ENCODE assay signal across 1 cellular context in genomic region chr2:240250985-240251847, GRCh38.
TF ChIP-seq lines count a peak whose summit lies in the region.

No MANE protein-coding gene starts in this region.

TF ChIP-seq in GM23338, 12 proteins besides CTCF, POLR2A, EP300 and RAD21 (continued from another document):
- TF ChIP-seq REST (IDR thresholded peaks at IDR 0.05; ENCODE audit: unreplicated experiment) (no peak), JUNB (IDR thresholded peaks at IDR 0.05; ENCODE audit: unreplicated experiment) (no peak), EZH2phosphoT487 (IDR thresholded peaks at IDR 0.05; ENCODE audit: unreplicated experiment) (no peak), ZNF114 (CRISPR knock-in tag; IDR thresholded peaks at IDR 0.05) (no peak), ZNF331 (CRISPR knock-in tag; IDR thresholded peaks at IDR 0.05; ENCODE audit: low read depth) (no peak), ZNF462 (CRISPR knock-in tag; IDR thresholded peaks at IDR 0.05) (no peak), CREB1 (CRISPR knock-in tag; IDR thresholded peaks at IDR 0.05; ENCODE audit: low read depth) (no peak)
TF ChIP-seq in GM23338: peak in this region for 0.
